Comparison of ENCODE assay signal across 1 cellular context in the genomic region with DNA sequence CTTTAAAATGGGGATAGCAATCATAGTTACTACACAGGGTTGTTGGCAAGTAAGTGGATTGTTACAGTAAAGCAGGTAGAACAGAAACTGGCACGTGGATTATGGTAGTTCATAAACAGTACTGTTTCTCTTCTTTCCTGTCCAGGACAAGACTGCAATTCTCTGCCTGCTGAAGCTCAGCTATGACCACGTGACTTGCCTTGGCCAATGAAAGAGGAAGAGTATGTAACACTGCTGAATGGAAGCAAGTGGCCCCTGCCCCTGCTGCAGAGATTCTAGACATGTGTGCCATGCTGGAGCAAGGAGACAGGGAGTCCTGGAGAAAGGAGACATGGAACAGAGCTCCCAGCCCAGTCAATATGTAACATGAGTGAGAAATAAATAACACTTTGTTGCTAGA.
TF ChIP-seq lines count a peak whose summit lies in the region.

No MANE protein-coding gene starts in this region.

TF ChIP-seq in HepG2, 621 proteins besides CTCF, POLR2A, EP300 and RAD21 (continued from another document and continues in another):
- TF ChIP-seq FOXO1 (CRISPR knock-in tag; IDR thresholded peaks at IDR 0.05) (no peak), ZXDC (CRISPR knock-in tag; IDR thresholded peaks at IDR 0.05) (no peak), LCORL (IDR thresholded peaks at IDR 0.05) (no peak), LCORL (CRISPR knock-in tag; IDR thresholded peaks at IDR 0.05) (no peak), NFYC (CRISPR knock-in tag; IDR thresholded peaks at IDR 0.05) (peak; percentile 73), MTF2 (CRISPR knock-in tag; IDR thresholded peaks at IDR 0.05; ENCODE audit: borderline replicate concordance) (no peak), FOSL2 (CRISPR knock-in tag; IDR thresholded peaks at IDR 0.05) (no peak), ZFP82 (CRISPR knock-in tag; IDR thresholded peaks at IDR 0.05; ENCODE audit: borderline replicate concordance) (no peak), ZNF75D (CRISPR knock-in tag; IDR thresholded peaks at IDR 0.05; ENCODE audit: borderline replicate concordance) (no peak), SAFB2 (CRISPR knock-in tag; IDR thresholded peaks at IDR 0.05; ENCODE audit: borderline replicate concordance, low read depth) (no peak), MXD4 (CRISPR knock-in tag; IDR thresholded peaks at IDR 0.05) (no peak), DDIT3 (CRISPR knock-in tag; IDR thresholded peaks at IDR 0.05) (no peak), POLR2AphosphoS5 (IDR thresholded peaks at IDR 0.05; ENCODE audit: low read depth, low read length) (no peak), JUND (CRISPR knock-in tag; IDR thresholded peaks at IDR 0.05) (peak; percentile 31; the same call in 1 of the 2 replicates), ATF7-NPFF (CRISPR knock-in tag; IDR thresholded peaks at IDR 0.05; ENCODE audit: low read depth) (no peak), ZNF564 (CRISPR knock-in tag; IDR thresholded peaks at IDR 0.05) (no peak), IRF9 (CRISPR knock-in tag; IDR thresholded peaks at IDR 0.05; ENCODE audit: borderline replicate concordance) (no peak), ELF3 (CRISPR knock-in tag; IDR thresholded peaks at IDR 0.05) (no peak), POGZ (CRISPR knock-in tag; IDR thresholded peaks at IDR 0.05) (peak; percentile 66), POLR2G (IDR thresholded peaks at IDR 0.05; ENCODE audit: low read depth, low read length) (no peak), ZNF331 (CRISPR knock-in tag; IDR thresholded peaks at IDR 0.05) (0 out of 2 replicates have a peak, but pooled peaks have one; percentile 15), TEAD3 (CRISPR knock-in tag; optimal IDR thresholded peaks at IDR 0.05; ENCODE audit: borderline replicate concordance) (peak; percentile 26), TEF (CRISPR knock-in tag; IDR thresholded peaks at IDR 0.05) (no peak), RBAK (CRISPR knock-in tag; IDR thresholded peaks at IDR 0.05) (no peak), KMT2B (CRISPR knock-in tag; IDR thresholded peaks at IDR 0.05) (no peak), TFE3 (CRISPR knock-in tag; IDR thresholded peaks at IDR 0.05) (no peak), SOX6 (IDR thresholded peaks at IDR 0.05) (no peak), SOX6 (CRISPR knock-in tag; IDR thresholded peaks at IDR 0.05) (peak; percentile 39; the same call in 1 of the 2 replicates), ZNF335 (CRISPR knock-in tag; IDR thresholded peaks at IDR 0.05) (no peak), ZNF30 (CRISPR knock-in tag; IDR thresholded peaks at IDR 0.05) (no peak), RBM22 (optimal IDR thresholded peaks at IDR 0.05; ENCODE audit: low read length) (no peak), CEBPZ (IDR thresholded peaks at IDR 0.05; ENCODE audit: low read length) (no peak), ZNF101 (CRISPR knock-in tag; IDR thresholded peaks at IDR 0.05; ENCODE audit: borderline replicate concordance, low read depth) (no peak), ZNF354B (CRISPR knock-in tag; IDR thresholded peaks at IDR 0.05) (no peak), SRY (CRISPR knock-in tag; IDR thresholded peaks at IDR 0.05) (no peak), NFYB (CRISPR knock-in tag; IDR thresholded peaks at IDR 0.05) (peak; percentile 52; the same call in 1 of the 2 replicates), ZMYM4 (CRISPR knock-in tag; IDR thresholded peaks at IDR 0.05) (peak; percentile 76)
- TF ChIP-seq, protein P1, sequence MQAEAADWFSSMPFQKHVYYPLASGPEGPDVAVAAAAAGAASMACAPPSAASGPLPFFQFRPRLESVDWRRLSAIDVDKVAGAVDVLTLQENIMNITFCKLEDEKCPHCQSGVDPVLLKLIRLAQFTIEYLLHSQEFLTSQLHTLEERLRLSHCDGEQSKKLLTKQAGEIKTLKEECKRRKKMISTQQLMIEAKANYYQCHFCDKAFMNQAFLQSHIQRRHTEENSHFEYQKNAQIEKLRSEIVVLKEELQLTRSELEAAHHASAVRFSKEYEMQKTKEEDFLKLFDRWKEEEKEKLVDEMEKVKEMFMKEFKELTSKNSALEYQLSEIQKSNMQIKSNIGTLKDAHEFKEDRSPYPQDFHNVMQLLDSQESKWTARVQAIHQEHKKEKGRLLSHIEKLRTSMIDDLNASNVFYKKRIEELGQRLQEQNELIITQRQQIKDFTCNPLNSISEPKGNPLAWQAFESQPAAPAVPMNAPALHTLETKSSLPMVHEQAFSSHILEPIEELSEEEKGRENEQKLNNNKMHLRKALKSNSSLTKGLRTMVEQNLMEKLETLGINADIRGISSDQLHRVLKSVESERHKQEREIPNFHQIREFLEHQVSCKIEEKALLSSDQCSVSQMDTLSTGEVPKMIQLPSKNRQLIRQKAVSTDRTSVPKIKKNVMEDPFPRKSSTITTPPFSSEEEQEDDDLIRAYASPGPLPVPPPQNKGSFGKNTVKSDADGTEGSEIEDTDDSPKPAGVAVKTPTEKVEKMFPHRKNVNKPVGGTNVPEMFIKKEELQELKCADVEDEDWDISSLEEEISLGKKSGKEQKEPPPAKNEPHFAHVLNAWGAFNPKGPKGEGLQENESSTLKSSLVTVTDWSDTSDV (CRISPR knock-in tag; IDR thresholded peaks at IDR 0.05): no peak
- TF ChIP-seq, protein P2, sequence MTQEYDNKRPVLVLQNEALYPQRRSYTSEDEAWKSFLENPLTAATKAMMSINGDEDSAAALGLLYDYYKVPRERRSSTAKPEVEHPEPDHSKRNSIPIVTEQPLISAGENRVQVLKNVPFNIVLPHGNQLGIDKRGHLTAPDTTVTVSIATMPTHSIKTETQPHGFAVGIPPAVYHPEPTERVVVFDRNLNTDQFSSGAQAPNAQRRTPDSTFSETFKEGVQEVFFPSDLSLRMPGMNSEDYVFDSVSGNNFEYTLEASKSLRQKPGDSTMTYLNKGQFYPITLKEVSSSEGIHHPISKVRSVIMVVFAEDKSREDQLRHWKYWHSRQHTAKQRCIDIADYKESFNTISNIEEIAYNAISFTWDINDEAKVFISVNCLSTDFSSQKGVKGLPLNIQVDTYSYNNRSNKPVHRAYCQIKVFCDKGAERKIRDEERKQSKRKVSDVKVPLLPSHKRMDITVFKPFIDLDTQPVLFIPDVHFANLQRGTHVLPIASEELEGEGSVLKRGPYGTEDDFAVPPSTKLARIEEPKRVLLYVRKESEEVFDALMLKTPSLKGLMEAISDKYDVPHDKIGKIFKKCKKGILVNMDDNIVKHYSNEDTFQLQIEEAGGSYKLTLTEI (CRISPR knock-in tag; conservative IDR thresholded peaks at IDR 0.05): no peak
- TF ChIP-seq, protein P3, sequence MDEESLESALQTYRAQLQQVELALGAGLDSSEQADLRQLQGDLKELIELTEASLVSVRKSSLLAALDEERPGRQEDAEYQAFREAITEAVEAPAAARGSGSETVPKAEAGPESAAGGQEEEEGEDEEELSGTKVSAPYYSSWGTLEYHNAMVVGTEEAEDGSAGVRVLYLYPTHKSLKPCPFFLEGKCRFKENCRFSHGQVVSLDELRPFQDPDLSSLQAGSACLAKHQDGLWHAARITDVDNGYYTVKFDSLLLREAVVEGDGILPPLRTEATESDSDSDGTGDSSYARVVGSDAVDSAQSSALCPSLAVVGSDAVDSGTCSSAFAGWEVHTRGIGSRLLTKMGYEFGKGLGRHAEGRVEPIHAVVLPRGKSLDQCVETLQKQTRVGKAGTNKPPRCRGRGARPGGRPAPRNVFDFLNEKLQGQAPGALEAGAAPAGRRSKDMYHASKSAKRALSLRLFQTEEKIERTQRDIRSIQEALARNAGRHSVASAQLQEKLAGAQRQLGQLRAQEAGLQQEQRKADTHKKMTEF (CRISPR knock-in tag; IDR thresholded peaks at IDR 0.05): no peak
- TF ChIP-seq, protein P4, sequence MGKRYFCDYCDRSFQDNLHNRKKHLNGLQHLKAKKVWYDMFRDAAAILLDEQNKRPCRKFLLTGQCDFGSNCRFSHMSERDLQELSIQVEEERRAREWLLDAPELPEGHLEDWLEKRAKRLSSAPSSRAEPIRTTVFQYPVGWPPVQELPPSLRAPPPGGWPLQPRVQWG (CRISPR knock-in tag; IDR thresholded peaks at IDR 0.05; ENCODE audit: borderline replicate concordance, low read depth): no peak
- TF ChIP-seq, protein P5, sequence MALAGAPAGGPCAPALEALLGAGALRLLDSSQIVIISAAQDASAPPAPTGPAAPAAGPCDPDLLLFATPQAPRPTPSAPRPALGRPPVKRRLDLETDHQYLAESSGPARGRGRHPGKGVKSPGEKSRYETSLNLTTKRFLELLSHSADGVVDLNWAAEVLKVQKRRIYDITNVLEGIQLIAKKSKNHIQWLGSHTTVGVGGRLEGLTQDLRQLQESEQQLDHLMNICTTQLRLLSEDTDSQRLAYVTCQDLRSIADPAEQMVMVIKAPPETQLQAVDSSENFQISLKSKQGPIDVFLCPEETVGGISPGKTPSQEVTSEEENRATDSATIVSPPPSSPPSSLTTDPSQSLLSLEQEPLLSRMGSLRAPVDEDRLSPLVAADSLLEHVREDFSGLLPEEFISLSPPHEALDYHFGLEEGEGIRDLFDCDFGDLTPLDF (CRISPR knock-in tag; IDR thresholded peaks at IDR 0.05): no peak
